In genomic region chr19:55940306-55940705, GRCh38 we compare ENCODE assay signal across 27 cellular contexts. TPM values are rescaled to one million over a fixed set of nuclear protein-coding genes. Genes with fewer than 3 reads are reported as not detected.
DNase-seq lines count a peak whose midpoint lies in the region; ATAC-seq and TF ChIP-seq lines count a peak whose summit lies in the region.
"Had no signal": no experiment of that assay in that cellular context is flagged by ENCODE, and none has a peak within 500 bp of the region (broad histone marks: within the 10 kb centered on the region; RNA-seq: fewer than 3 reads in every experiment).

No MANE protein-coding gene starts in this region.

- TF ChIP-seq POLR2A in esophagus muscularis mucosa (IDR thresholded peaks at IDR 0.05; ENCODE audit: low read depth) = no peak

- DNase-seq in esophagus muscularis mucosa (ENCODE audit: extremely low spot score) (peak; percentile 34), mesenteric fat pad (ENCODE audit: low spot score) (peak; percentile 60), type B pancreatic cell (ENCODE audit: extremely low spot score, unreplicated experiment) (peak; percentile 20), posterior vena cava (ENCODE audit: low spot score) (no peak), NCI-H345 (lab: John Stamatoyannopoulos, UW) (no peak)
- DNase-seq: 8988T; ACHN; BE2C; C1 segment of cervical spinal cord; CD4-positive, alpha-beta memory T cell; CD4-positive, CD25-positive, alpha-beta regulatory T cell; CD8-positive, alpha-beta memory T cell; COR-L47; DMS 273 treated with DMSO at 0.1 percent for 48 hours; DMS153; DMS53; DMS79; DND-41; EL; GDM1 had no signal

- peaks cover 0 to 4% (median 0%) of the 10 kb centered on the region in 4 donors for H3K9me3 ChIP-seq in esophagus muscularis mucosa
- H3K9me3 ChIP-seq: BE2C, BLaER1 had no signal

- WGBS in esophagus muscularis mucosa = 83% methylated on average over 11 of the region's 11 CpGs

- H3K27ac ChIP-seq in esophagus muscularis mucosa (replicated peaks in 1 of 4) = no peak overlapping the region
- H3K27ac ChIP-seq: BLaER1 had no signal

- H3K9me3 Mint-ChIP-seq in type B pancreatic cell = peaks cover 15% of the 10 kb centered on the region

- H3K4me1 Mint-ChIP-seq in type B pancreatic cell (ENCODE audit: unreplicated experiment) = no peaks in the 10 kb centered on the region
- H3K4me1 Mint-ChIP-seq: CD14-positive monocyte; CD4-positive, alpha-beta memory T cell; CD4-positive, CD25-positive, alpha-beta regulatory T cell; CD8-positive, alpha-beta memory T cell had no signal

- ATAC-seq in HG03354 (IDR thresholded peaks at IDR 0.05; ENCODE audit: poor library complexity, severe bottlenecking, unreplicated experiment) = no peak
- ATAC-seq: GM12878 had no signal

- no peaks in the 10 kb centered on the region for H3K36me3 Mint-ChIP-seq in type B pancreatic cell
- H3K36me3 Mint-ChIP-seq: CD14-positive monocyte; CD4-positive, alpha-beta memory T cell; CD4-positive, CD25-positive, alpha-beta regulatory T cell had no signal

- TF ChIP-seq CTCF in esophagus muscularis mucosa (IDR thresholded peaks at IDR 0.05) (no peak), type B pancreatic cell (conservative IDR thresholded peaks at IDR 0.05) (no peak)

- TF ChIP-seq EP300 in esophagus muscularis mucosa (IDR thresholded peaks at IDR 0.05) = no peak

- H3K36me3 ChIP-seq in esophagus muscularis mucosa = no peaks in the 10 kb centered on the region
- H3K36me3 ChIP-seq: BE2C, BLaER1 had no signal

- no peak overlapping the region for H3K4me3 Mint-ChIP-seq in type B pancreatic cell
- H3K4me3 Mint-ChIP-seq: CD14-positive monocyte; CD4-positive, CD25-positive, alpha-beta regulatory T cell; CD8-positive, alpha-beta memory T cell had no signal

- H3K27me3 Mint-ChIP-seq in type B pancreatic cell = no peaks in the 10 kb centered on the region
- H3K27me3 Mint-ChIP-seq: CD4-positive, CD25-positive, alpha-beta regulatory T cell had no signal

- H3K4me1 ChIP-seq in esophagus muscularis mucosa = no peaks in the 10 kb centered on the region
- H3K4me1 ChIP-seq: BE2C had no signal

- peaks cover 0 to 6% (median 0%) of the 10 kb centered on the region in 4 donors for H3K27me3 ChIP-seq in esophagus muscularis mucosa
- H3K27me3 ChIP-seq: BLaER1 had no signal

- intact Hi-C loops in esophagus muscularis mucosa (cut with DNase I) (no loop called here), posterior vena cava (cut with DNase I) (no loop called here)

- H3K27ac Mint-ChIP-seq in type B pancreatic cell = no peak overlapping the region
- H3K27ac Mint-ChIP-seq: CD14-positive monocyte; CD4-positive, alpha-beta memory T cell; CD4-positive, CD25-positive, alpha-beta regulatory T cell; CD8-positive, alpha-beta memory T cell had no signal

- H3K4me3 ChIP-seq in esophagus muscularis mucosa = no peak overlapping the region
- H3K4me3 ChIP-seq: BLaER1, GM12878 had no signal

RNA-seq across cellular contexts. Expression of gene NLRP8, which starts 7.3 kb away (rescaled TPM):
- total RNA-seq in esophagus muscularis mucosa (not detected), mesenteric fat pad (not detected), type B pancreatic cell (ENCODE audit: low replicate concordance) (not detected in 2 replicates), posterior vena cava (not detected)
- total RNA-seq: A673; CD4-positive, alpha-beta memory T cell; CD4-positive, CD25-positive, alpha-beta regulatory T cell; CD8-positive, alpha-beta memory T cell; G401; GM12878 had no signal

RNA-seq across cellular contexts. Expression of gene NLRP13, which starts 8.2 kb away (rescaled TPM):
- total RNA-seq in esophagus muscularis mucosa (not detected), mesenteric fat pad (not detected), type B pancreatic cell (ENCODE audit: low replicate concordance) (not detected in 2 replicates), posterior vena cava (not detected)
- total RNA-seq: A673; CD4-positive, alpha-beta memory T cell; CD4-positive, CD25-positive, alpha-beta regulatory T cell; CD8-positive, alpha-beta memory T cell; Daoy; G401; GM12878 had no signal

RNA-seq across cellular contexts. Expression of gene NLRP5, which starts 46.3 kb away (rescaled TPM):
- total RNA-seq in esophagus muscularis mucosa (not detected), mesenteric fat pad (not detected), type B pancreatic cell (ENCODE audit: low replicate concordance) (not detected in 2 replicates), posterior vena cava (not detected)
- total RNA-seq: A673; CD4-positive, alpha-beta memory T cell; CD4-positive, CD25-positive, alpha-beta regulatory T cell; CD8-positive, alpha-beta memory T cell; G401; GM12878 had no signal

Comparison
In these comparisons a context has a peak if more than half of its experiments do, and no peak if none do; other contexts are left out.
1. DNase-seq: peak in esophagus muscularis mucosa (single experiment), mesenteric fat pad (single experiment) and type B pancreatic cell (single experiment); none in posterior vena cava (single experiment) and NCI-H345 (single experiment).